Comparison of ENCODE assay signal across 1 cellular context in genomic region chr1:225441314-225442119, GRCh38.
TF ChIP-seq lines count a peak whose summit lies in the region.

No MANE protein-coding gene starts in this region.

TF ChIP-seq in GM23338, 12 proteins besides CTCF, POLR2A, EP300 and RAD21 (continued from another document):
- TF ChIP-seq, protein P1, sequence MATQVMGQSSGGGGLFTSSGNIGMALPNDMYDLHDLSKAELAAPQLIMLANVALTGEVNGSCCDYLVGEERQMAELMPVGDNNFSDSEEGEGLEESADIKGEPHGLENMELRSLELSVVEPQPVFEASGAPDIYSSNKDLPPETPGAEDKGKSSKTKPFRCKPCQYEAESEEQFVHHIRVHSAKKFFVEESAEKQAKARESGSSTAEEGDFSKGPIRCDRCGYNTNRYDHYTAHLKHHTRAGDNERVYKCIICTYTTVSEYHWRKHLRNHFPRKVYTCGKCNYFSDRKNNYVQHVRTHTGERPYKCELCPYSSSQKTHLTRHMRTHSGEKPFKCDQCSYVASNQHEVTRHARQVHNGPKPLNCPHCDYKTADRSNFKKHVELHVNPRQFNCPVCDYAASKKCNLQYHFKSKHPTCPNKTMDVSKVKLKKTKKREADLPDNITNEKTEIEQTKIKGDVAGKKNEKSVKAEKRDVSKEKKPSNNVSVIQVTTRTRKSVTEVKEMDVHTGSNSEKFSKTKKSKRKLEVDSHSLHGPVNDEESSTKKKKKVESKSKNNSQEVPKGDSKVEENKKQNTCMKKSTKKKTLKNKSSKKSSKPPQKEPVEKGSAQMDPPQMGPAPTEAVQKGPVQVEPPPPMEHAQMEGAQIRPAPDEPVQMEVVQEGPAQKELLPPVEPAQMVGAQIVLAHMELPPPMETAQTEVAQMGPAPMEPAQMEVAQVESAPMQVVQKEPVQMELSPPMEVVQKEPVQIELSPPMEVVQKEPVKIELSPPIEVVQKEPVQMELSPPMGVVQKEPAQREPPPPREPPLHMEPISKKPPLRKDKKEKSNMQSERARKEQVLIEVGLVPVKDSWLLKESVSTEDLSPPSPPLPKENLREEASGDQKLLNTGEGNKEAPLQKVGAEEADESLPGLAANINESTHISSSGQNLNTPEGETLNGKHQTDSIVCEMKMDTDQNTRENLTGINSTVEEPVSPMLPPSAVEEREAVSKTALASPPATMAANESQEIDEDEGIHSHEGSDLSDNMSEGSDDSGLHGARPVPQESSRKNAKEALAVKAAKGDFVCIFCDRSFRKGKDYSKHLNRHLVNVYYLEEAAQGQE (IDR thresholded peaks at IDR 0.05; ENCODE audit: unreplicated experiment), result no peak
- TF ChIP-seq ZNF114 (CRISPR knock-in tag; IDR thresholded peaks at IDR 0.05) (no peak), NANOG (IDR thresholded peaks at IDR 0.05; ENCODE audit: borderline replicate concordance) (no peak), CREB1 (CRISPR knock-in tag; IDR thresholded peaks at IDR 0.05; ENCODE audit: low read depth) (no peak), JUNB (IDR thresholded peaks at IDR 0.05; ENCODE audit: unreplicated experiment) (no peak), ZNF331 (CRISPR knock-in tag; IDR thresholded peaks at IDR 0.05; ENCODE audit: low read depth) (no peak), STAT1 (IDR thresholded peaks at IDR 0.05; ENCODE audit: unreplicated experiment) (no peak), POLR2AphosphoS5 (IDR thresholded peaks at IDR 0.05; ENCODE audit: low read depth) (no peak), EZH2phosphoT487 (IDR thresholded peaks at IDR 0.05; ENCODE audit: unreplicated experiment) (no peak), EZH2 (IDR thresholded peaks at IDR 0.05; ENCODE audit: low read depth, unreplicated experiment) (no peak)
- TF ChIP-seq, protein P2, sequence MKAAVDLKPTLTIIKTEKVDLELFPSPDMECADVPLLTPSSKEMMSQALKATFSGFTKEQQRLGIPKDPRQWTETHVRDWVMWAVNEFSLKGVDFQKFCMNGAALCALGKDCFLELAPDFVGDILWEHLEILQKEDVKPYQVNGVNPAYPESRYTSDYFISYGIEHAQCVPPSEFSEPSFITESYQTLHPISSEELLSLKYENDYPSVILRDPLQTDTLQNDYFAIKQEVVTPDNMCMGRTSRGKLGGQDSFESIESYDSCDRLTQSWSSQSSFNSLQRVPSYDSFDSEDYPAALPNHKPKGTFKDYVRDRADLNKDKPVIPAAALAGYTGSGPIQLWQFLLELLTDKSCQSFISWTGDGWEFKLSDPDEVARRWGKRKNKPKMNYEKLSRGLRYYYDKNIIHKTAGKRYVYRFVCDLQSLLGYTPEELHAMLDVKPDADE (IDR thresholded peaks at IDR 0.05), result no peak
